In the genomic region with DNA sequence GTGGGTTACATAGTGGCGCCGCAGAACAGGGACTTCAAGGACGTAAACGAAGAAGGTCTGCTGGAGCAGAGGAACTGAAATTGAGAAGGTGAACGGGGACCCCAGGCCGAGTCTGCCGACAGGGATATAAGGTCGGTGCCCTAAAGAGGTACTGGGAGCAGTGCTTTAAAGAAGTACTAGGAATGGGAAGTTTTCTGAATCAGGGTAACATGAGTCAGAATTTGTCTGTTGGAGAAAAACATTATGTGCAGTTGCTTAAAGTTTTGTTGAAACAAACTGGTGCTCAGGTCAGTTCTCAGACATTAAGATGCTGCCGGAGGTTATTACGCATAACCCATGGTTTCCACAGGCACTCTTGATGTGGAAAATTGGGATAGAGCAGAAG, we compare ENCODE assay signal across 1 cellular context.
TF ChIP-seq lines count a peak whose summit lies in the region.

No MANE protein-coding gene starts in this region.

TF ChIP-seq in HepG2, 621 proteins besides CTCF, POLR2A, EP300 and RAD21:
- TF ChIP-seq ZFP62 (CRISPR knock-in tag; IDR thresholded peaks at IDR 0.05) (no peak), NR2F6 (IDR thresholded peaks at IDR 0.05) (0 out of 2 replicates have a peak, but pooled peaks have one; percentile 3), NR2F6 (CRISPR knock-in tag; IDR thresholded peaks at IDR 0.05) (no peak), ZNF841 (CRISPR knock-in tag; IDR thresholded peaks at IDR 0.05; ENCODE audit: borderline replicate concordance) (no peak)
- TF ChIP-seq, protein P1, sequence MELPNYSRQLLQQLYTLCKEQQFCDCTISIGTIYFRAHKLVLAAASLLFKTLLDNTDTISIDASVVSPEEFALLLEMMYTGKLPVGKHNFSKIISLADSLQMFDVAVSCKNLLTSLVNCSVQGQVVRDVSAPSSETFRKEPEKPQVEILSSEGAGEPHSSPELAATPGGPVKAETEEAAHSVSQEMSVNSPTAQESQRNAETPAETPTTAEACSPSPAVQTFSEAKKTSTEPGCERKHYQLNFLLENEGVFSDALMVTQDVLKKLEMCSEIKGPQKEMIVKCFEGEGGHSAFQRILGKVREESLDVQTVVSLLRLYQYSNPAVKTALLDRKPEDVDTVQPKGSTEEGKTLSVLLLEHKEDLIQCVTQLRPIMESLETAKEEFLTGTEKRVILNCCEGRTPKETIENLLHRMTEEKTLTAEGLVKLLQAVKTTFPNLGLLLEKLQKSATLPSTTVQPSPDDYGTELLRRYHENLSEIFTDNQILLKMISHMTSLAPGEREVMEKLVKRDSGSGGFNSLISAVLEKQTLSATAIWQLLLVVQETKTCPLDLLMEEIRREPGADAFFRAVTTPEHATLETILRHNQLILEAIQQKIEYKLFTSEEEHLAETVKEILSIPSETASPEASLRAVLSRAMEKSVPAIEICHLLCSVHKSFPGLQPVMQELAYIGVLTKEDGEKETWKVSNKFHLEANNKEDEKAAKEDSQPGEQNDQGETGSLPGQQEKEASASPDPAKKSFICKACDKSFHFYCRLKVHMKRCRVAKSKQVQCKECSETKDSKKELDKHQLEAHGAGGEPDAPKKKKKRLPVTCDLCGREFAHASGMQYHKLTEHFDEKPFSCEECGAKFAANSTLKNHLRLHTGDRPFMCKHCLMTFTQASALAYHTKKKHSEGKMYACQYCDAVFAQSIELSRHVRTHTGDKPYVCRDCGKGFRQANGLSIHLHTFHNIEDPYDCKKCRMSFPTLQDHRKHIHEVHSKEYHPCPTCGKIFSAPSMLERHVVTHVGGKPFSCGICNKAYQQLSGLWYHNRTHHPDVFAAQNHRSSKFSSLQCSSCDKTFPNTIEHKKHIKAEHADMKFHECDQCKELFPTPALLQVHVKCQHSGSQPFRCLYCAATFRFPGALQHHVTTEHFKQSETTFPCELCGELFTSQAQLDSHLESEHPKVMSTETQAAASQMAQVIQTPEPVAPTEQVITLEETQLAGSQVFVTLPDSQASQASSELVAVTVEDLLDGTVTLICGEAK (IDR thresholded peaks at IDR 0.05): peak; percentile 40; the same call in 1 of the 2 replicates
- TF ChIP-seq, protein P1 (CRISPR knock-in tag; IDR thresholded peaks at IDR 0.05): peak; percentile 75
- TF ChIP-seq, protein P2, sequence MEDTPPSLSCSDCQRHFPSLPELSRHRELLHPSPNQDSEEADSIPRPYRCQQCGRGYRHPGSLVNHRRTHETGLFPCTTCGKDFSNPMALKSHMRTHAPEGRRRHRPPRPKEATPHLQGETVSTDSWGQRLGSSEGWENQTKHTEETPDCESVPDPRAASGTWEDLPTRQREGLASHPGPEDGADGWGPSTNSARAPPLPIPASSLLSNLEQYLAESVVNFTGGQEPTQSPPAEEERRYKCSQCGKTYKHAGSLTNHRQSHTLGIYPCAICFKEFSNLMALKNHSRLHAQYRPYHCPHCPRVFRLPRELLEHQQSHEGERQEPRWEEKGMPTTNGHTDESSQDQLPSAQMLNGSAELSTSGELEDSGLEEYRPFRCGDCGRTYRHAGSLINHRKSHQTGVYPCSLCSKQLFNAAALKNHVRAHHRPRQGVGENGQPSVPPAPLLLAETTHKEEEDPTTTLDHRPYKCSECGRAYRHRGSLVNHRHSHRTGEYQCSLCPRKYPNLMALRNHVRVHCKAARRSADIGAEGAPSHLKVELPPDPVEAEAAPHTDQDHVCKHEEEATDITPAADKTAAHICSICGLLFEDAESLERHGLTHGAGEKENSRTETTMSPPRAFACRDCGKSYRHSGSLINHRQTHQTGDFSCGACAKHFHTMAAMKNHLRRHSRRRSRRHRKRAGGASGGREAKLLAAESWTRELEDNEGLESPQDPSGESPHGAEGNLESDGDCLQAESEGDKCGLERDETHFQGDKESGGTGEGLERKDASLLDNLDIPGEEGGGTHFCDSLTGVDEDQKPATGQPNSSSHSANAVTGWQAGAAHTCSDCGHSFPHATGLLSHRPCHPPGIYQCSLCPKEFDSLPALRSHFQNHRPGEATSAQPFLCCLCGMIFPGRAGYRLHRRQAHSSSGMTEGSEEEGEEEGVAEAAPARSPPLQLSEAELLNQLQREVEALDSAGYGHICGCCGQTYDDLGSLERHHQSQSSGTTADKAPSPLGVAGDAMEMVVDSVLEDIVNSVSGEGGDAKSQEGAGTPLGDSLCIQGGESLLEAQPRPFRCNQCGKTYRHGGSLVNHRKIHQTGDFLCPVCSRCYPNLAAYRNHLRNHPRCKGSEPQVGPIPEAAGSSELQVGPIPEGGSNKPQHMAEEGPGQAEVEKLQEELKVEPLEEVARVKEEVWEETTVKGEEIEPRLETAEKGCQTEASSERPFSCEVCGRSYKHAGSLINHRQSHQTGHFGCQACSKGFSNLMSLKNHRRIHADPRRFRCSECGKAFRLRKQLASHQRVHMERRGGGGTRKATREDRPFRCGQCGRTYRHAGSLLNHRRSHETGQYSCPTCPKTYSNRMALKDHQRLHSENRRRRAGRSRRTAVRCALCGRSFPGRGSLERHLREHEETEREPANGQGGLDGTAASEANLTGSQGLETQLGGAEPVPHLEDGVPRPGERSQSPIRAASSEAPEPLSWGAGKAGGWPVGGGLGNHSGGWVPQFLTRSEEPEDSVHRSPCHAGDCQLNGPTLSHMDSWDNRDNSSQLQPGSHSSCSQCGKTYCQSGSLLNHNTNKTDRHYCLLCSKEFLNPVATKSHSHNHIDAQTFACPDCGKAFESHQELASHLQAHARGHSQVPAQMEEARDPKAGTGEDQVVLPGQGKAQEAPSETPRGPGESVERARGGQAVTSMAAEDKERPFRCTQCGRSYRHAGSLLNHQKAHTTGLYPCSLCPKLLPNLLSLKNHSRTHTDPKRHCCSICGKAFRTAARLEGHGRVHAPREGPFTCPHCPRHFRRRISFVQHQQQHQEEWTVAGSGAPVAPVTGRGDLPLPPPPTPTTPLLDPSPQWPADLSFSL (CRISPR knock-in tag; IDR thresholded peaks at IDR 0.05): no peak
